In genomic region chr15:71437404-71437803, GRCh38 we compare ENCODE assay signal across 22 cellular contexts.
"Had no signal": no experiment of that assay in that cellular context is flagged by ENCODE, and none has a peak within 500 bp of the region (broad histone marks: within the 10 kb centered on the region; RNA-seq: fewer than 3 reads in every experiment).

No MANE protein-coding gene starts in this region.

- H3K27ac ChIP-seq: psoas muscle, sigmoid colon, testis, tibial artery had no signal

- H3K4me3 ChIP-seq: psoas muscle, sigmoid colon, stomach, testis, tibial artery had no signal

- H3K9me3 Mint-ChIP-seq: effector memory CD8-positive, alpha-beta T cell; naive thymus-derived CD8-positive, alpha-beta T cell; stimulated activated effector memory CD8-positive, alpha-beta T cell treated with anti-CD3 and anti-CD28 coated beads, Interleukin-12 subunit alpha, Interleukin-12 subunit beta, amount 100 ng/mL, for 72 hours; type B pancreatic cell had no signal

- H3K9me3 ChIP-seq: psoas muscle, sigmoid colon, stomach, testis, tibial artery had no signal

- H3K4me1 Mint-ChIP-seq: immature natural killer cell; naive thymus-derived CD8-positive, alpha-beta T cell; stimulated activated effector memory CD8-positive, alpha-beta T cell treated with anti-CD3 and anti-CD28 coated beads, Interleukin-12 subunit alpha, Interleukin-12 subunit beta, amount 100 ng/mL, for 72 hours had no signal

- DNase-seq: cortex of kidney; effector memory CD8-positive, alpha-beta T cell; hypothalamus; immature natural killer cell; islet precursor cell; mesendoderm; naive thymus-derived CD8-positive, alpha-beta T cell; nephron progenitor cell; nucleus accumbens; psoas muscle; sigmoid colon; stimulated activated CD4-positive, alpha-beta T cell treated with anti-CD3 and anti-CD28 coated beads, Interleukin-2, amount 100 ng/mL, for 24 hours; stimulated activated CD4-positive, alpha-beta T cell treated with anti-CD3 and anti-CD28 coated beads, Interleukin-4, amount 100 ng/mL, for 24 hours; stimulated activated naive CD4-positive, alpha-beta T cell treated with Interleukin-2 at 50 U/mL for 16 hours; stomach; testis; tibial artery had no signal

- H3K4me3 Mint-ChIP-seq: effector memory CD8-positive, alpha-beta T cell; immature natural killer cell; naive thymus-derived CD8-positive, alpha-beta T cell; nephron progenitor cell; stimulated activated effector memory CD8-positive, alpha-beta T cell treated with anti-CD3 and anti-CD28 coated beads, Interleukin-12 subunit alpha, Interleukin-12 subunit beta, amount 100 ng/mL, for 72 hours; type B pancreatic cell had no signal

- FAIRE-seq: endometrium, frontal cortex had no signal

- H3K27me3 ChIP-seq: sigmoid colon, stomach, testis, tibial artery had no signal

- H3K4me1 ChIP-seq: sigmoid colon, testis had no signal

- H3K27ac Mint-ChIP-seq: immature natural killer cell; naive thymus-derived CD8-positive, alpha-beta T cell; nephron progenitor cell; stimulated activated effector memory CD8-positive, alpha-beta T cell treated with anti-CD3 and anti-CD28 coated beads, Interleukin-12 subunit alpha, Interleukin-12 subunit beta, amount 100 ng/mL, for 72 hours; type B pancreatic cell had no signal

- H3K27me3 Mint-ChIP-seq: type B pancreatic cell had no signal

- H3K36me3 Mint-ChIP-seq: immature natural killer cell; naive thymus-derived CD8-positive, alpha-beta T cell; stimulated activated effector memory CD8-positive, alpha-beta T cell treated with anti-CD3 and anti-CD28 coated beads, Interleukin-12 subunit alpha, Interleukin-12 subunit beta, amount 100 ng/mL, for 72 hours had no signal

- H3K36me3 ChIP-seq: sigmoid colon, stomach, tibial artery had no signal

- ATAC-seq: effector memory CD8-positive, alpha-beta T cell; naive thymus-derived CD8-positive, alpha-beta T cell; psoas muscle; right cardiac atrium; stimulated activated effector memory CD8-positive, alpha-beta T cell treated with anti-CD3 and anti-CD28 coated beads, Interleukin-12 subunit alpha, Interleukin-12 subunit beta, amount 100 ng/mL, for 72 hours had no signal
